15 cellular contexts compared by ENCODE assay signal in genomic region chr6:5119090-5119951, GRCh38.
"Had no signal": no experiment of that assay in that cellular context is flagged by ENCODE, and none has a peak within 500 bp of the region (broad histone marks: within the 10 kb centered on the region; RNA-seq: fewer than 3 reads in every experiment).

No MANE protein-coding gene starts in this region.

- H3K27me3 Mint-ChIP-seq: naive thymus-derived CD8-positive, alpha-beta T cell had no signal

- H3K9me3 Mint-ChIP-seq: naive thymus-derived CD8-positive, alpha-beta T cell had no signal

- H3K4me1 Mint-ChIP-seq: naive thymus-derived CD8-positive, alpha-beta T cell had no signal

- ATAC-seq: gastroesophageal sphincter; left colon; mucosa of descending colon; naive thymus-derived CD8-positive, alpha-beta T cell had no signal

- H3K4me3 Mint-ChIP-seq: naive thymus-derived CD8-positive, alpha-beta T cell had no signal

- H3K27ac Mint-ChIP-seq: naive thymus-derived CD8-positive, alpha-beta T cell had no signal

- DNase-seq: colonic mucosa; dermis blood vessel endothelial cell; esophagus squamous epithelium; foreskin fibroblast; glutamatergic neuron; islet precursor cell; left colon; mammary epithelial cell; mucosa of descending colon; naive thymus-derived CD8-positive, alpha-beta T cell; posterior cingulate gyrus; stimulated activated CD4-positive, alpha-beta T cell treated with anti-CD3 and anti-CD28 coated beads, Interleukin-2, amount 100 ng/mL, for 48 hours; stimulated activated naive CD4-positive, alpha-beta T cell treated with Interleukin-2 at 50 U/mL for 16 hours; trophoblast cell had no signal
